In the genomic region with DNA sequence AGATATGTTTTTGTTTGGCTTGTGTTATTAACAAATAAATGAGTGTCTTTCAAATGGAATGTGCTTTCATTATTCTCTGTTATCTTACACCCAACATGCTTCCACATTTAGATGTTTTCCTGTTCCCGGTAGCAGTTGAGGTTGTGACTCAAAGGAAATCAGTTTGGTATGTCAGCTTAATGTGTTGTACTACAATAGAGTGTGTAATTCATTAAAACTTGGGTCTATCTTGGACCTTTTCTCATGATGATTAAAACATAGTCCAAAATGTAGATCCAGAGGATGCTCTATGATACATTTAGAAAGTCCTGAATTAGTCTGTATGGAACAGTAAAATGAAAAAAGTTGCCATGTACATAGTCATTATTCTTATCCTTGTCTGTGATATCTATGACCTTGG, we compare ENCODE assay signal across 21 cellular contexts. TPM values are rescaled to one million over a fixed set of nuclear protein-coding genes. Genes with fewer than 3 reads are reported as not detected.
DNase-seq lines count a peak whose midpoint lies in the region; ATAC-seq and TF ChIP-seq lines count a peak whose summit lies in the region.
"Had no signal": no experiment of that assay in that cellular context is flagged by ENCODE, and none has a peak within 500 bp of the region (broad histone marks: within the 10 kb centered on the region; RNA-seq: fewer than 3 reads in every experiment).

No MANE protein-coding gene starts in this region.

- no peak for TF ChIP-seq CTCF in heart right ventricle (IDR thresholded peaks at IDR 0.05)

- peaks cover 0 to 5% (median 0%) of the 10 kb centered on the region in 11 donors for H3K9me3 ChIP-seq in heart right ventricle
- H3K9me3 ChIP-seq: Caco-2, esophagus squamous epithelium, mucosa of descending colon, sigmoid colon had no signal

- H3K36me3 Mint-ChIP-seq in activated T-helper 17 cell treated with anti-CD3 and anti-CD28 coated beads, Interleukin-2, amount 50 U/mL, for 72 hours (ENCODE audit: low read depth): peaks cover 63% of the 10 kb centered on the region
- H3K36me3 Mint-ChIP-seq in stimulated activated naive B cell treated with anti-CD40 and anti-IgM and Interleukin-4, amounts not matched to agents 10 μg/mL and 1 μg/mL and 100 μg/mL, for 72 hours: peaks cover 12 to 20% of the 10 kb centered on the region in 2 donors
- H3K36me3 Mint-ChIP-seq: activated naive CD4-positive, alpha-beta T cell treated with anti-CD3 and anti-CD28 coated beads, Interleukin-2, amount 50 U/mL, for 72 hours had no signal

- no peaks in the 10 kb centered on the region for H3K27me3 ChIP-seq in heart right ventricle
- H3K27me3 ChIP-seq: esophagus squamous epithelium, sigmoid colon had no signal

- H3K4me1 ChIP-seq in heart right ventricle: peaks cover 0 to 10% (median 0%) of the 10 kb centered on the region in 9 donors
- H3K4me1 ChIP-seq: Caco-2, esophagus squamous epithelium, sigmoid colon had no signal

- no peaks in the 10 kb centered on the region for H3K4me1 Mint-ChIP-seq in activated T-helper 17 cell treated with anti-CD3 and anti-CD28 coated beads, Interleukin-2, amount 50 U/mL, for 72 hours
- H3K4me1 Mint-ChIP-seq in stimulated activated naive B cell treated with anti-CD40 and anti-IgM and Interleukin-4, amounts not matched to agents 10 μg/mL and 1 μg/mL and 100 μg/mL, for 72 hours: no peaks in the 10 kb centered on the region
- H3K4me1 Mint-ChIP-seq: IgD-negative memory B cell had no signal

- no peak for DNase-seq in heart right ventricle
- DNase-seq in left cardiac atrium: no peak
- peak; percentile 91 for DNase-seq in glomerular endothelial cell (ENCODE audit: extremely low read depth, low read depth, low spot score)
- DNase-seq in stimulated activated naive B cell treated with anti-CD40 and anti-IgM and Interleukin-4, amounts not matched to agents 10 μg/mL and 1 μg/mL and 100 μg/mL, for 72 hours: no peak
- no peak for DNase-seq in NCI-H510A treated with DMSO at 0.1 percent for 48 hours (lab: John Stamatoyannopoulos, UW)
- no peak for DNase-seq in DMS79 treated with DMSO at 0.1 percent for 48 hours (lab: John Stamatoyannopoulos, UW)
- DNase-seq: activated CD8-positive, alpha-beta memory T cell treated with anti-CD3 and anti-CD28 coated beads, Interleukin-2, amount 50 U/mL, for 4 hours; Caco-2; esophagus squamous epithelium; mucosa of descending colon; NCI-H187 treated with DMSO at 0.1 percent for 48 hours; NCI-H446 treated with DMSO at 0.1 percent for 48 hours; Right ventricle myocardium superior; sigmoid colon; T-helper 2 cell had no signal

- intact Hi-C loops in heart right ventricle (cut with DNase I) (loop anchor here in 3 of 10 donors (5.0 to 10.0 kb wide), 2 partner anchors 138 to 165 kb away; no protein-coding TSS in a partner anchor), left cardiac atrium (cut with DNase I) (no loop called here)

- ATAC-seq in heart right ventricle (peak in 5 of 8 donors; percentile 47 to 80 (median 69)), left cardiac atrium (no peak), HG02759 (IDR thresholded peaks at IDR 0.05; ENCODE audit: unreplicated experiment) (no peak)
- ATAC-seq in activated T-helper 17 cell treated with anti-CD3 and anti-CD28 coated beads, Interleukin-2, amount 50 U/mL, for 72 hours (replicated peaks): peak; percentile 72
- ATAC-seq in stimulated activated naive B cell treated with anti-CD40 and anti-IgM and Interleukin-4, amounts not matched to agents 10 μg/mL and 1 μg/mL and 100 μg/mL, for 72 hours (replicated peaks): no peak
- ATAC-seq: activated CD4-positive, CD25-positive, alpha-beta regulatory T cell treated with anti-CD3 and anti-CD28 coated beads, Interleukin-2, amount 50 U/mL, for 24 hours; GM12878; mucosa of descending colon had no signal

- H3K4me3 ChIP-seq in heart right ventricle: no peak overlapping the region
- H3K4me3 ChIP-seq: esophagus squamous epithelium, GM12878, mucosa of descending colon, sigmoid colon had no signal

- peak overlapping the region; percentile 2 for H3K27ac Mint-ChIP-seq in activated T-helper 17 cell treated with anti-CD3 and anti-CD28 coated beads, Interleukin-2, amount 50 U/mL, for 72 hours
- peak overlapping the region; percentile 20 for H3K27ac Mint-ChIP-seq in stimulated activated naive B cell treated with anti-CD40 and anti-IgM and Interleukin-4, amounts not matched to agents 10 μg/mL and 1 μg/mL and 100 μg/mL, for 72 hours

- H3K9me3 Mint-ChIP-seq in activated T-helper 17 cell treated with anti-CD3 and anti-CD28 coated beads, Interleukin-2, amount 50 U/mL, for 72 hours: no peaks in the 10 kb centered on the region
- H3K9me3 Mint-ChIP-seq in stimulated activated naive B cell treated with anti-CD40 and anti-IgM and Interleukin-4, amounts not matched to agents 10 μg/mL and 1 μg/mL and 100 μg/mL, for 72 hours: peaks cover 2 to 3% of the 10 kb centered on the region in 2 donors
- H3K9me3 Mint-ChIP-seq: activated naive CD4-positive, alpha-beta T cell treated with anti-CD3 and anti-CD28 coated beads, Interleukin-2, amount 50 U/mL, for 72 hours had no signal

- WGBS in heart right ventricle, 2 donors: 19 to 24% methylated on average over 1 of the region's 1 CpG

- H3K4me3 Mint-ChIP-seq in activated T-helper 17 cell treated with anti-CD3 and anti-CD28 coated beads, Interleukin-2, amount 50 U/mL, for 72 hours: no peak overlapping the region
- H3K4me3 Mint-ChIP-seq in stimulated activated naive B cell treated with anti-CD40 and anti-IgM and Interleukin-4, amounts not matched to agents 10 μg/mL and 1 μg/mL and 100 μg/mL, for 72 hours: no peak overlapping the region
- H3K4me3 Mint-ChIP-seq: IgD-negative memory B cell had no signal

- H3K36me3 ChIP-seq in heart right ventricle: peaks cover 0 to 72% (median 34%) of the 10 kb centered on the region in 9 donors

- no peaks in the 10 kb centered on the region for H3K27me3 Mint-ChIP-seq in activated T-helper 17 cell treated with anti-CD3 and anti-CD28 coated beads, Interleukin-2, amount 50 U/mL, for 72 hours
- H3K27me3 Mint-ChIP-seq in stimulated activated naive B cell treated with anti-CD40 and anti-IgM and Interleukin-4, amounts not matched to agents 10 μg/mL and 1 μg/mL and 100 μg/mL, for 72 hours: no peaks in the 10 kb centered on the region
- H3K27me3 Mint-ChIP-seq: IgD-negative memory B cell had no signal

- H3K27ac ChIP-seq in heart right ventricle: peak overlapping the region in 5 of 10 donors; percentile 5 to 62 (median 25)
- H3K27ac ChIP-seq: esophagus squamous epithelium, sigmoid colon had no signal

RNA-seq across cellular contexts. Expression of gene RTCA, which starts 26.7 kb away (rescaled TPM):
- total RNA-seq in heart right ventricle (10 to 100 TPM; 30.1 to 44.8 (median 36.9) TPM), left cardiac atrium (10 to 100 TPM; 30.3 to 31.8 TPM), glomerular endothelial cell (28.4 and 35.1 TPM in 2 replicates)
- 10 to 100 TPM; 17.1 to 30.2 TPM for polyA plus RNA-seq in heart right ventricle
- total RNA-seq in activated T-helper 17 cell treated with anti-CD3 and anti-CD28 coated beads, Interleukin-2, amount 50 U/mL, for 72 hours: 10 to 100 TPM; 48.3 to 57.7 TPM

RNA-seq across cellular contexts. Expression of gene DBT, which starts 43.1 kb away (rescaled TPM):
- total RNA-seq in heart right ventricle (10 to 100 TPM; 27.9 to 49.0 (median 38.8) TPM), left cardiac atrium (10 to 100 TPM; 16.7 to 22.4 TPM), glomerular endothelial cell (4.1 and 5.3 TPM in 2 replicates)
- polyA plus RNA-seq in heart right ventricle: 1 to 10 TPM; 4.9 to 8.3 TPM
- 10 to 100 TPM; 12.3 to 12.6 TPM for total RNA-seq in activated T-helper 17 cell treated with anti-CD3 and anti-CD28 coated beads, Interleukin-2, amount 50 U/mL, for 72 hours

RNA-seq across cellular contexts. Expression of gene CDC14A, which starts 59.6 kb away (rescaled TPM):
- total RNA-seq in heart right ventricle (1 to 10 TPM; 2.0 to 4.0 (median 3.3) TPM), left cardiac atrium (1 to 10 TPM; 4.5 to 4.7 TPM), glomerular endothelial cell (8.6 and 11.8 TPM in 2 replicates)
- 1 to 10 TPM; 1.4 to 3.0 TPM for polyA plus RNA-seq in heart right ventricle
- 10 to 100 TPM; 21.0 to 31.0 TPM for total RNA-seq in activated T-helper 17 cell treated with anti-CD3 and anti-CD28 coated beads, Interleukin-2, amount 50 U/mL, for 72 hours

Comparison
In these comparisons a context has a peak if more than half of its experiments do, and no peak if none do; other contexts are left out.
1. ATAC-seq: peak in heart right ventricle (5 of 8) and activated T-helper 17 cell treated with anti-CD3 and anti-CD28 coated beads, Interleukin-2, amount 50 U/mL, for 72 hours (single experiment); none in left cardiac atrium (0 of 2), stimulated activated naive B cell treated with anti-CD40 and anti-IgM and Interleukin-4, amounts not matched to agents 10 μg/mL and 1 μg/mL and 100 μg/mL, for 72 hours (0 of 2) and HG02759 (single experiment).